In genomic region chr12:22624908-22625646, GRCh38 we compare ENCODE assay signal across 1 cellular context.
TF ChIP-seq lines count a peak whose summit lies in the region.

ETNK1 (plus strand) TSS chr12:22625171; CDS start chr12:22625431, 260 bp downstream.

TF ChIP-seq in K562, 482 proteins besides CTCF, POLR2A, EP300 and RAD21 (continued from another document and continues in another):
- TF ChIP-seq TEAD4 (IDR thresholded peaks at IDR 0.05; ENCODE audit: low read length) (peak; percentile 39; the same call in 1 of the 2 replicates), TEAD4 (CRISPR knock-in tag; IDR thresholded peaks at IDR 0.05; ENCODE audit: borderline replicate concordance) (no peak), BRCA1 (IDR thresholded peaks at IDR 0.05) (no peak), BRCA1 (CRISPR knock-in tag; IDR thresholded peaks at IDR 0.05) (no peak), TBP (optimal IDR thresholded peaks at IDR 0.05; ENCODE audit: low read depth, low read length) (peak; percentile 94), ZNF146 (CRISPR knock-in tag; IDR thresholded peaks at IDR 0.05; ENCODE audit: unreplicated experiment) (peak; percentile 5), NR2C1 (IDR thresholded peaks at IDR 0.05) (no peak), NR2C1 (tag; IDR thresholded peaks at IDR 0.05) (no peak), NFXL1 (CRISPR knock-in tag; IDR thresholded peaks at IDR 0.05) (no peak), E2F6 (IDR thresholded peaks at IDR 0.05; ENCODE audit: borderline replicate concordance in 1 of 2, extremely low read depth in 1 of 2, insufficient read depth in 1 of 2, insufficient read length in 1 of 2, low read depth in 1 of 2, low read length in 1 of 2, poor library complexity in 1 of 2, severe bottlenecking in 1 of 2) (peak; percentile 73 to 77), MLLT1 (IDR thresholded peaks at IDR 0.05) (peak in 1 of 2 experiments; percentile 73; a peak in 2 of 4 replicates), ZNF12 (CRISPR knock-in tag; IDR thresholded peaks at IDR 0.05) (peak; percentile 65), ZNF280A (IDR thresholded peaks at IDR 0.05; ENCODE audit: low read depth, partially characterized antibody) (no peak), ZBTB12 (CRISPR knock-in tag; IDR thresholded peaks at IDR 0.05) (peak; percentile 70), PBX2 (CRISPR knock-in tag; IDR thresholded peaks at IDR 0.05; ENCODE audit: low read depth) (no peak), PBX2 (tag; conservative IDR thresholded peaks at IDR 0.05; ENCODE audit: low read depth) (no peak), ATF4 (CRISPR knock-in tag; IDR thresholded peaks at IDR 0.05) (no peak), CREB3L1 (IDR thresholded peaks at IDR 0.05; ENCODE audit: borderline replicate concordance, low read depth) (no peak), PATZ1 (CRISPR knock-in tag; IDR thresholded peaks at IDR 0.05; ENCODE audit: borderline replicate concordance) (no peak), CTBP1 (IDR thresholded peaks at IDR 0.05; ENCODE audit: borderline replicate concordance) (peak; percentile 31), C11orf30 (IDR thresholded peaks at IDR 0.05; ENCODE audit: low read depth) (no peak), WHSC1 (IDR thresholded peaks at IDR 0.05; ENCODE audit: low read length) (no peak), HCFC1 (IDR thresholded peaks at IDR 0.05; ENCODE audit: low read depth, low read length) (no peak), MAFG (tag; conservative IDR thresholded peaks at IDR 0.05) (no peak), ZBTB1 (CRISPR knock-in tag; IDR thresholded peaks at IDR 0.05; ENCODE audit: borderline replicate concordance, low read depth) (peak; percentile 14; the same call in 1 of the 2 replicates), U2AF2 (optimal IDR thresholded peaks at IDR 0.05; ENCODE audit: low read depth, low read length) (no peak), TCF15 (CRISPR knock-in tag; IDR thresholded peaks at IDR 0.05) (no peak), IFI16 (CRISPR knock-in tag; IDR thresholded peaks at IDR 0.05) (no peak), ZFPM2 (CRISPR knock-in tag; IDR thresholded peaks at IDR 0.05) (no peak), TRIM24 (IDR thresholded peaks at IDR 0.05) (peak in 1 of 2 experiments; percentile 12; a peak in 1 of 4 replicates), ZNF354B (CRISPR knock-in tag; IDR thresholded peaks at IDR 0.05) (no peak), ZNF717 (CRISPR knock-in tag; IDR thresholded peaks at IDR 0.05) (no peak), HNRNPK (IDR thresholded peaks at IDR 0.05; ENCODE audit: low read depth, low read length, poor library complexity, severe bottlenecking) (no peak), MTF1 (CRISPR knock-in tag; IDR thresholded peaks at IDR 0.05; ENCODE audit: borderline replicate concordance) (no peak), BHLHE40 (IDR thresholded peaks at IDR 0.05; ENCODE audit: low read length) (peak; percentile 68), NFIC (IDR thresholded peaks at IDR 0.05) (peak; percentile 85), FOXJ2 (tag; IDR thresholded peaks at IDR 0.05) (no peak), TGIF2 (CRISPR knock-in tag; IDR thresholded peaks at IDR 0.05) (peak; percentile 81; the same call in 1 of the 2 replicates), NR0B1 (IDR thresholded peaks at IDR 0.05; ENCODE audit: partially characterized antibody) (no peak), FOXP1 (CRISPR knock-in tag; IDR thresholded peaks at IDR 0.05) (no peak), TBL1XR1 (IDR thresholded peaks at IDR 0.05; ENCODE audit: low read length in 2 of 2) (no peak), ARID4B (CRISPR knock-in tag; IDR thresholded peaks at IDR 0.05) (no peak; the same call in 1 of the 2 replicates), ZNF316 (IDR thresholded peaks at IDR 0.05) (peak; percentile 37; the same call in 1 of the 2 replicates), HDAC1 (IDR thresholded peaks at IDR 0.05) (no peak; a peak in 1 of 4 replicates), ZFP30 (CRISPR knock-in tag; IDR thresholded peaks at IDR 0.05; ENCODE audit: borderline replicate concordance) (no peak)
